ENCODE assay signal across 9 cellular contexts in genomic region chr9:114806571-114806970, GRCh38. TPM values are rescaled to one million over a fixed set of nuclear protein-coding genes. Genes with fewer than 3 reads are reported as not detected.
DNase-seq lines count a peak whose midpoint lies in the region; ATAC-seq and TF ChIP-seq lines count a peak whose summit lies in the region.
"Had no signal": no experiment of that assay in that cellular context is flagged by ENCODE, and none has a peak within 500 bp of the region (broad histone marks: within the 10 kb centered on the region; RNA-seq: fewer than 3 reads in every experiment).

No MANE protein-coding gene starts in this region.

- TF ChIP-seq CTCF in hepatocyte (IDR thresholded peaks at IDR 0.05; ENCODE audit: poor library complexity): no peak

- no peaks in the 10 kb centered on the region for H3K9me2 ChIP-seq in hepatocyte (replicated peaks; ENCODE audit: insufficient read depth)

- peak; percentile 25 for DNase-seq in COLO829 (ENCODE audit: low spot score)
- DNase-seq in hepatocyte (ENCODE audit: low spot score): peak; percentile 27
- no peak for DNase-seq in NCI-H446 treated with DMSO at 0.1 percent for 48 hours (lab: John Stamatoyannopoulos, UW)
- no peak for DNase-seq in SJCRH30
- no peak for DNase-seq in activated naive CD4-positive, alpha-beta T cell treated with anti-CD3 and anti-CD28 coated beads, Interleukin-2, amount 50 U/mL, for 16 hours
- DNase-seq in epidermal melanocyte (ENCODE audit: insufficient read length, low spot score): no peak
- DNase-seq: NCI-H2029 treated with DMSO at 0.1 percent for 48 hours had no signal

- no peaks in the 10 kb centered on the region for H3K9me3 ChIP-seq in hepatocyte (ENCODE audit: low read depth)
- H3K9me3 ChIP-seq in SJCRH30 (replicated peaks): no peaks in the 10 kb centered on the region

- peaks cover 39% of the 10 kb centered on the region for H3K4me1 ChIP-seq in hepatocyte (ENCODE audit: insufficient read depth)
- H3K4me1 ChIP-seq in SJCRH30: peaks cover 42% of the 10 kb centered on the region

- peak overlapping the region; percentile 92 for H3K27ac ChIP-seq in hepatocyte
- H3K27ac ChIP-seq in SJCRH30: no peak overlapping the region

- no peak overlapping the region for H3K4me3 ChIP-seq in hepatocyte
- no peak overlapping the region for H3K4me3 ChIP-seq in SJCRH30

- H3K36me3 ChIP-seq in hepatocyte (replicated peaks; ENCODE audit: insufficient read depth, low read depth): no peaks in the 10 kb centered on the region
- no peaks in the 10 kb centered on the region for H3K36me3 ChIP-seq in SJCRH30

- peak; percentile 31 for ATAC-seq in GM21515 (IDR thresholded peaks at IDR 0.05; ENCODE audit: unreplicated experiment)
- ATAC-seq in HG03520 (IDR thresholded peaks at IDR 0.05; ENCODE audit: unreplicated experiment): peak; percentile 45

- no peak overlapping the region for H2AFZ ChIP-seq in hepatocyte

- no peaks in the 10 kb centered on the region for H4K20me1 ChIP-seq in hepatocyte (ENCODE audit: insufficient read depth, poor library complexity, severe bottlenecking)

- H3K79me2 ChIP-seq in hepatocyte: peaks cover 3% of the 10 kb centered on the region

- peak overlapping the region; percentile 73 for H3K4me2 ChIP-seq in hepatocyte

- no peaks in the 10 kb centered on the region for H3K27me3 ChIP-seq in hepatocyte
- no peaks in the 10 kb centered on the region for H3K27me3 ChIP-seq in SJCRH30

- WGBS in hepatocyte (ENCODE audit: low lambda C conversion rate, missing lambda C conversion rate): 48% methylated on average over 2 of the region's 2 CpGs

RNA-seq across cellular contexts. Expression of gene TNFSF15, which starts 0.7 kb away (rescaled TPM):
- 8.5 and 10.4 TPM in 2 replicates for total RNA-seq in hepatocyte
- polyA plus RNA-seq in hepatocyte: 3.3 and 7.1 TPM in 2 replicates
- total RNA-seq in SJCRH30 (2014; rRNA removed; shearing (Covaris generic)): 1.0 and 1.1 TPM in 2 replicates

Comparison
In these comparisons a context has a peak if more than half of its experiments do, and no peak if none do; other contexts are left out.
1. DNase-seq: peak in COLO829 (single experiment) and hepatocyte (single experiment); none in NCI-H446 treated with DMSO at 0.1 percent for 48 hours (single experiment), SJCRH30 (0 of 2), activated naive CD4-positive, alpha-beta T cell treated with anti-CD3 and anti-CD28 coated beads, Interleukin-2, amount 50 U/mL, for 16 hours (single experiment) and epidermal melanocyte (single experiment).